Comparison of ENCODE assay signal across 24 cellular contexts in the genomic region with DNA sequence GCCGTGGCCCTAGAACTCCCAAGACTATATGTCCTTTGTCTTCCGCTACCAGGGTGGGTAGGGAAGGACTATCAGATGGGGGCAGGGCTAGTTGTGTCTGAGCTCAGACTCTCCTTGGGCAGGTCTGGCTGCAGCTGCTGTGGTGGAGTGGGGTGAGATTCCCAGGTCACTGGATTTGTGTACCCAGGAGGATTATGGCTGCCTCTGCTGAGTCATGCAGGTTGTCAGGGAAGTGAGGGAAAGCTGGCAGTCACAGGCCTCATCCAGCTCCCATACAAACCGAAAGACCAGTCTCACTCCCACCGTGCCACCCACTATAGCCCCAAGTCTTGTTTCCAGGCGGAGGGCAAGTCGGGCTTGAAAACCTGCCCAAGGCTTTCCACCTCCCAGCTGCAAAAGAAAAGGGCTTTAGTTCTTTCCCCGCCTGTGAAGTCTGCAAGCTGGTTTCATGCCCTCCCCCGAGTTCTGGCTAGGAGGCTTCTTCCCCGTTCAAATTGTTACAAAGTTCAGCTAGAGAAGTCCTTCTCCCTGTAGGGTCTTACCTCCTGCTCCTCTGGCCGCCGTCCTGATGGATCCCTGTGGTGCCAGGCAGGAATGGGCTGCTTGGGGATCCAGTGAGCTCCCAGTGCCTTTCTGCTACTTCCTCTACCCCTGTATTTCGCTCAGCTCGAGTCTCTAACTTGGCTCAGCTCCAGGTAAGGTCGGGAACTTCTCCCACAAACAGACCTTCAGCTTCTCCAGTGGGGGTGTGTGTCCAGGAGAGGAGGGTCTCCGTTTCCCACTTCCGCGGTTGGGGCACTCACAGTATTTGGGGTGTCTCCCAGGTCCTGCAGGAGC.
DNase-seq lines count a peak whose midpoint lies in the region; ATAC-seq, FAIRE-seq and TF ChIP-seq lines count a peak whose summit lies in the region.
"Had no signal": no experiment of that assay in that cellular context is flagged by ENCODE, and none has a peak within 500 bp of the region (broad histone marks: within the 10 kb centered on the region; RNA-seq: fewer than 3 reads in every experiment).

No MANE protein-coding gene starts in this region.

- H3K79me2 ChIP-seq in astrocyte (ENCODE audit: insufficient read depth, low read length) = no peaks in the 10 kb centered on the region

- H3K9me3 ChIP-seq in IMR-90 (ENCODE audit: control insufficient read depth, insufficient read depth, low read length) = peaks cover 2% of the 10 kb centered on the region; the same call in 1 of the 2 replicates
- no peaks in the 10 kb centered on the region for H3K9me3 ChIP-seq in astrocyte (ENCODE audit: insufficient read depth, low read depth, low read length)
- H3K9me3 ChIP-seq: gastroesophageal sphincter, left ventricle myocardium inferior, sigmoid colon had no signal

- peak overlapping the region; percentile 4 for H3K27ac Mint-ChIP-seq in astrocyte (ENCODE audit: unreplicated experiment)
- H3K27ac Mint-ChIP-seq: activated naive CD4-positive, alpha-beta T cell treated with anti-CD3 and anti-CD28 coated beads, Interleukin-2, amount 50 U/mL, for 72 hours; CD4-positive, alpha-beta memory T cell had no signal

- H3K27ac ChIP-seq in IMR-90 (ENCODE audit: insufficient read depth, low read length) (no peak overlapping the region), astrocyte (ENCODE audit: low read depth, low read length) (no peak overlapping the region), dorsolateral prefrontal cortex (no peak overlapping the region)
- H3K27ac ChIP-seq: gastroesophageal sphincter, left ventricle myocardium inferior, sigmoid colon, upper lobe of left lung, VCaP had no signal

- H3K4me3 ChIP-seq in IMR-90 (ENCODE audit: insufficient read depth, low read depth, low read length) = no peak overlapping the region
- H3K4me3 ChIP-seq in astrocyte (ENCODE audit: insufficient read depth, low read depth, low read length) = no peak overlapping the region
- peak overlapping the region in 1 of 59 donors; percentile 8 for H3K4me3 ChIP-seq in dorsolateral prefrontal cortex
- H3K4me3 ChIP-seq: gastroesophageal sphincter, left ventricle myocardium inferior, sigmoid colon, upper lobe of left lung had no signal

- POLR2A ChIA-PET in IMR-90 (lab: Charles Lee; ENCODE audit: unreplicated experiment) = interaction anchor here (0.6 kb wide), 1 partner anchor 25 kb away, joined by 7 read pairs; no protein-coding TSS in a partner anchor

- no peak overlapping the region for H3K56ac ChIP-seq in IMR-90 (ENCODE audit: extremely low read depth, insufficient read depth, low read length)

- H3K27me3 ChIP-seq in IMR-90 (ENCODE audit: control insufficient read depth, insufficient read depth, low read length) (no peaks in the 10 kb centered on the region), astrocyte (ENCODE audit: insufficient read depth, low read length) (no peaks in the 10 kb centered on the region), dorsolateral prefrontal cortex (no peaks in the 10 kb centered on the region)
- H3K27me3 ChIP-seq: gastroesophageal sphincter, sigmoid colon, upper lobe of left lung had no signal

- dilution Hi-C loops in IMR-90 (cut with HindIII; ENCODE audit: low sequenced_read_pairs, unreplicated experiment) = no loop called here

- peak overlapping the region; percentile 79 for H4K5ac ChIP-seq in IMR-90 (ENCODE audit: low read depth, low read length)

- 0 out of 2 replicates have a peak overlapping the region, but pooled peaks have one; percentile 4 for H2BK120ac ChIP-seq in IMR-90 (ENCODE audit: low read depth, low read length)

- TF ChIP-seq CTCF in IMR-90 (conservative IDR thresholded peaks at IDR 0.05; ENCODE audit: low read depth, low read length) = no peak
- no peak for TF ChIP-seq CTCF in astrocyte (IDR thresholded peaks at IDR 0.05; ENCODE audit: insufficient read depth, low read depth, low read length)
- TF ChIP-seq CTCF in dorsolateral prefrontal cortex (IDR thresholded peaks at IDR 0.05 in 54 of 56, conservative IDR thresholded peaks at IDR 0.05 in 2 of 56; ENCODE audit: low read depth in 1 of 56, partially characterized antibody in 56 of 56) = no peak

- H2BK15ac ChIP-seq in IMR-90 (ENCODE audit: low read depth, low read length) = no peak overlapping the region; the same call in 2 of the 3 replicates

- TF ChIP-seq POLR2A in IMR-90 (IDR thresholded peaks at IDR 0.05; ENCODE audit: low read depth, low read length) = no peak

- H3K4me1 ChIP-seq in IMR-90 (ENCODE audit: control insufficient read depth, insufficient read depth, low read length) (peaks cover 6% of the 10 kb centered on the region), astrocyte (ENCODE audit: insufficient read depth, low read length) (peaks cover 2% of the 10 kb centered on the region)

- 0 out of 2 replicates have a peak overlapping the region, but pooled peaks have one; percentile 2 for H3K4ac ChIP-seq in IMR-90 (ENCODE audit: low read depth, low read length)

- 0 out of 2 replicates have a peak overlapping the region, but pooled peaks have one; percentile 19 for H3K14ac ChIP-seq in IMR-90 (replicated peaks; ENCODE audit: low read depth, low read length)

- peak overlapping the region; percentile 20 for H3K18ac ChIP-seq in IMR-90 (ENCODE audit: low read depth, low read length)

- H3K4me2 ChIP-seq in IMR-90 (ENCODE audit: low read depth, low read length) (no peak overlapping the region), astrocyte (ENCODE audit: low read length) (no peak overlapping the region)

- 95% methylated on average over 4 of the region's 17 CpGs; no CpG with 5 or more reads in 1 of the 2 experiments for WGBS in IMR-90 (ENCODE audit: extremely low coverage in 2 of 2, insufficient read length in 1 of 2), 2 experiments

- no peak overlapping the region for H3K9ac ChIP-seq in IMR-90 (ENCODE audit: low read depth, low read length)
- H3K9ac ChIP-seq in astrocyte (ENCODE audit: low read length) = no peak overlapping the region

- no peak overlapping the region for H3K23ac ChIP-seq in IMR-90 (ENCODE audit: low read depth, low read length)

- ATAC-seq in IMR-90 (ENCODE audit: low read depth) = no peak
- ATAC-seq: activated naive CD4-positive, alpha-beta T cell treated with anti-CD3 and anti-CD28 coated beads, Interleukin-2, amount 50 U/mL, for 72 hours; gastroesophageal sphincter; stimulated activated naive CD8-positive, alpha-beta T cell treated with anti-CD3 and anti-CD28 coated beads, Interleukin-15, amount 100 ng/mL, for 72 hours had no signal

- H2BK5ac ChIP-seq in IMR-90 (ENCODE audit: low read depth, low read length, poor library complexity, severe bottlenecking) = peak overlapping the region; percentile 8

- H3K9me3 Mint-ChIP-seq in astrocyte (ENCODE audit: unreplicated experiment) = peaks cover 20% of the 10 kb centered on the region

- FAIRE-seq in astrocyte (lab: Jason Lieb, UNC) = no peak
- FAIRE-seq: GM19239 had no signal

- no peak overlapping the region for H2BK20ac ChIP-seq in IMR-90 (ENCODE audit: low read depth, low read length)

- no peak overlapping the region for H4K91ac ChIP-seq in IMR-90 (ENCODE audit: insufficient read depth, low read depth, low read length)

- BruUV-seq in IMR-90 (replicated peaks; lab: Mats Ljungman, UMichigan) = no TSS peak

- H3K36me3 ChIP-seq in IMR-90 (ENCODE audit: control insufficient read depth, insufficient read depth, low read length) (no peaks in the 10 kb centered on the region), astrocyte (ENCODE audit: insufficient read depth, low read length) (no peaks in the 10 kb centered on the region)
- H3K36me3 ChIP-seq: sigmoid colon had no signal

- peak overlapping the region; percentile 15; the same call in 1 of the 2 replicates for H2AK5ac ChIP-seq in IMR-90 (ENCODE audit: low read depth, low read length)

- no peak overlapping the region for H2AK9ac ChIP-seq in IMR-90 (replicated peaks; ENCODE audit: low read depth, low read length, poor library complexity)

- H3K27me3 Mint-ChIP-seq in astrocyte (ENCODE audit: low read depth, unreplicated experiment) = no peaks in the 10 kb centered on the region
- H3K27me3 Mint-ChIP-seq: brain; CD4-positive, alpha-beta memory T cell; stimulated activated naive CD8-positive, alpha-beta T cell treated with anti-CD3 and anti-CD28 coated beads, Interleukin-15, amount 100 ng/mL, for 72 hours had no signal

- intact Hi-C loops in IMR-90 (cut with micrococcal nuclease) = no loop called here
- intact Hi-C loops in dorsolateral prefrontal cortex (cut with DNase I) = no loop called here

- no peak overlapping the region for H3K4me3 Mint-ChIP-seq in astrocyte (ENCODE audit: unreplicated experiment)
- H3K4me3 Mint-ChIP-seq: brain; CD4-positive, alpha-beta memory T cell; stimulated activated naive CD8-positive, alpha-beta T cell treated with anti-CD3 and anti-CD28 coated beads, Interleukin-15, amount 100 ng/mL, for 72 hours had no signal

- H2AFZ ChIP-seq in IMR-90 (replicated peaks; ENCODE audit: low read length, poor library complexity) (no peak overlapping the region), astrocyte (ENCODE audit: low read depth, low read length) (peak overlapping the region; percentile 68)

- no peaks in the 10 kb centered on the region for H4K20me1 ChIP-seq in IMR-90 (ENCODE audit: insufficient read depth, low read length)
- no peaks in the 10 kb centered on the region for H4K20me1 ChIP-seq in astrocyte (ENCODE audit: insufficient read depth, low read length)

- H3K9me1 ChIP-seq in IMR-90 (ENCODE audit: insufficient read depth, low read length) = no peaks in the 10 kb centered on the region

- in situ Hi-C loops in IMR-90 (cut with MboI; ENCODE audit: low sequenced_read_pairs) = no loop called here

- TF ChIP-seq RAD21 in IMR-90 (IDR thresholded peaks at IDR 0.05; ENCODE audit: low read length) = no peak

- H3K36me3 Mint-ChIP-seq in astrocyte (ENCODE audit: low read depth, unreplicated experiment) = peaks cover 9% of the 10 kb centered on the region

- H3K79me1 ChIP-seq in IMR-90 (ENCODE audit: low read depth in 1 of 2, low read length in 2 of 2) = no peaks in the 10 kb centered on the region

- CTCF ChIA-PET in IMR-90 (lab: Yijun Ruan, JAX) = no interaction called here

- DNase-seq in COLO668 (lab: John Stamatoyannopoulos, UW; ENCODE audit: unreplicated experiment) (peak; percentile 20), IMR-90 (no peak), astrocyte (ENCODE audit: low read depth) (no peak), midbrain (lab: John Stamatoyannopoulos, UW) (peak; percentile 34), cerebellar nuclear complex (lab: John Stamatoyannopoulos, UW) (no peak), dorsolateral prefrontal cortex (no peak), DMS79 (lab: John Stamatoyannopoulos, UW) (no peak)
- DNase-seq in stimulated activated CD4-positive, alpha-beta T cell treated with anti-CD3 and anti-CD28 coated beads, Interleukin-4, amount 100 ng/mL, for 1 hour = no peak
- DNase-seq: activated T-cell treated with anti-CD3 and anti-CD28 coated beads, Interleukin-2, amount 50 U/mL, for 48 hours; CD4-positive, alpha-beta memory T cell; dermis blood vessel endothelial cell; EL; left ventricle myocardium inferior; NCI-H146; NCI-H446; sigmoid colon; stimulated activated CD4-positive, alpha-beta T cell treated with anti-CD3 and anti-CD28 coated beads, Interleukin-1b, Interleukin-23, amount 100 ng/mL, for 48 hours; stimulated activated naive CD8-positive, alpha-beta T cell treated with anti-CD3 and anti-CD28 coated beads, Interleukin-15, amount 100 ng/mL, for 72 hours; upper lobe of left lung had no signal

- H3K4me1 Mint-ChIP-seq in astrocyte (ENCODE audit: low read depth, unreplicated experiment) = no peaks in the 10 kb centered on the region

- peak overlapping the region; percentile 69 to 94; a peak in 3 of 4 replicates for H4K8ac ChIP-seq in IMR-90 (ENCODE audit: low read depth in 2 of 2, low read length in 2 of 2)

Comparison
In these comparisons a context has a peak if more than half of its experiments do, and no peak if none do; other contexts are left out.
1. DNase-seq: peak in COLO668 (single experiment) and midbrain (single experiment); none in IMR-90 (single experiment), astrocyte (single experiment), cerebellar nuclear complex (0 of 2), dorsolateral prefrontal cortex (0 of 10), DMS79 (single experiment) and stimulated activated CD4-positive, alpha-beta T cell treated with anti-CD3 and anti-CD28 coated beads, Interleukin-4, amount 100 ng/mL, for 1 hour (single experiment).